Comparison of ENCODE assay signal across 1 cellular context in the genomic region with DNA sequence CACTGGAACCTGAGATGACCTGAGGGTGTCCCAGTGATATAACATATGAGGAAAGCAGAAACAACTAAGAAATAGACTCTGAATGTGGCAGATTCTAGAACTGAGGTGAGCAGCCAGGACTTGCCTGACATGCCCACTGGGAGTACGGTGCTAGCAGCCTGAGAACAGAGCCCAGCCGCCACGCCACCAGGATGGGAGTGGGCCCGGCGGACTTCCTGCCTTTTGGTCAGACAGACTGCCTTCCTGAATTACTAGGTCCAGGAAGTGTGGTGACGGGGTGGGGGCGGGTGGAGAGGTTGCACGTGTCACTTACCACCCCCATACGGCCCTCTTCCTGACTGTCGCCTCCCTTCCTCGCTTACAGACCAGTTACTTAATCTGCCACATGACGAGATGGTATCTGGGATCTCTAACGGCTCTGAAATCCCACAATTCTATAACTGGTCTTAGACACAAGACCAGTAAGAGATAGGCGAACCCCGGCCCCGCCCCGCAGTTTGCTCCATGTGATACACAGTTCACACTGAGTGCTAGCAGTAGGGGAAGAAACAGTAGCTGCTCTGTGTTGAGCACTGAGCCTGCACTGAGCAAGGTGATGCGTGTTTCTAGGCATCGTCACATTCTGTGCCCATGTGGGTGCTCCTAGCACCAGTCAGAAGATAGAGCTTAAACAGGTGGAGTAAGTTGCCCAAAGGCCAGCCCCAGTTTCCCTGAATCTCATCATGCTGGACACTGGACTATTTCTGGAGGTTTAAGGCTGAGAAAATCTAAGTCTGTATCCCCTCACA.
TF ChIP-seq lines count a peak whose summit lies in the region.

No MANE protein-coding gene starts in this region.

TF ChIP-seq in K562, 482 proteins besides CTCF, POLR2A, EP300 and RAD21 (continued from another document and continues in another):
- TF ChIP-seq, protein P1, sequence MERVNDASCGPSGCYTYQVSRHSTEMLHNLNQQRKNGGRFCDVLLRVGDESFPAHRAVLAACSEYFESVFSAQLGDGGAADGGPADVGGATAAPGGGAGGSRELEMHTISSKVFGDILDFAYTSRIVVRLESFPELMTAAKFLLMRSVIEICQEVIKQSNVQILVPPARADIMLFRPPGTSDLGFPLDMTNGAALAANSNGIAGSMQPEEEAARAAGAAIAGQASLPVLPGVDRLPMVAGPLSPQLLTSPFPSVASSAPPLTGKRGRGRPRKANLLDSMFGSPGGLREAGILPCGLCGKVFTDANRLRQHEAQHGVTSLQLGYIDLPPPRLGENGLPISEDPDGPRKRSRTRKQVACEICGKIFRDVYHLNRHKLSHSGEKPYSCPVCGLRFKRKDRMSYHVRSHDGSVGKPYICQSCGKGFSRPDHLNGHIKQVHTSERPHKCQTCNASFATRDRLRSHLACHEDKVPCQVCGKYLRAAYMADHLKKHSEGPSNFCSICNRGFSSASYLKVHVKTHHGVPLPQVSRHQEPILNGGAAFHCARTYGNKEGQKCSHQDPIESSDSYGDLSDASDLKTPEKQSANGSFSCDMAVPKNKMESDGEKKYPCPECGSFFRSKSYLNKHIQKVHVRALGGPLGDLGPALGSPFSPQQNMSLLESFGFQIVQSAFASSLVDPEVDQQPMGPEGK (CRISPR knock-in tag; IDR thresholded peaks at IDR 0.05; ENCODE audit: borderline replicate concordance) = no peak
- TF ChIP-seq TGIF2 (CRISPR knock-in tag; IDR thresholded peaks at IDR 0.05) = no peak
- peak; percentile 80 for TF ChIP-seq SMARCA4 (IDR thresholded peaks at IDR 0.05)
- no peak for TF ChIP-seq CHD4 (IDR thresholded peaks at IDR 0.05; ENCODE audit: insufficient read depth, insufficient replicate concordance, low read depth, low read length, poor library complexity, severe bottlenecking)
- TF ChIP-seq HNRNPUL1 (IDR thresholded peaks at IDR 0.05; ENCODE audit: low read length) = no peak
- TF ChIP-seq ESRRA (IDR thresholded peaks at IDR 0.05; ENCODE audit: borderline replicate concordance, low read depth) = peak; percentile 83
- TF ChIP-seq, protein P2, sequence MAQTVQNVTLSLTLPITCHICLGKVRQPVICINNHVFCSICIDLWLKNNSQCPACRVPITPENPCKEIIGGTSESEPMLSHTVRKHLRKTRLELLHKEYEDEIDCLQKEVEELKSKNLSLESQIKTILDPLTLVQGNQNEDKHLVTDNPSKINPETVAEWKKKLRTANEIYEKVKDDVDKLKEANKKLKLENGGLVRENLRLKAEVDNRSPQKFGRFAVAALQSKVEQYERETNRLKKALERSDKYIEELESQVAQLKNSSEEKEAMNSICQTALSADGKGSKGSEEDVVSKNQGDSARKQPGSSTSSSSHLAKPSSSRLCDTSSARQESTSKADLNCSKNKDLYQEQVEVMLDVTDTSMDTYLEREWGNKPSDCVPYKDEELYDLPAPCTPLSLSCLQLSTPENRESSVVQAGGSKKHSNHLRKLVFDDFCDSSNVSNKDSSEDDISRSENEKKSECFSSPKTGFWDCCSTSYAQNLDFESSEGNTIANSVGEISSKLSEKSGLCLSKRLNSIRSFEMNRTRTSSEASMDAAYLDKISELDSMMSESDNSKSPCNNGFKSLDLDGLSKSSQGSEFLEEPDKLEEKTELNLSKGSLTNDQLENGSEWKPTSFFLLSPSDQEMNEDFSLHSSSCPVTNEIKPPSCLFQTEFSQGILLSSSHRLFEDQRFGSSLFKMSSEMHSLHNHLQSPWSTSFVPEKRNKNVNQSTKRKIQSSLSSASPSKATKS (CRISPR knock-in tag; IDR thresholded peaks at IDR 0.05) = peak; percentile 75; the same call in 1 of the 2 replicates
- TF ChIP-seq CCNT2 (IDR thresholded peaks at IDR 0.05; ENCODE audit: borderline replicate concordance, extremely low read depth, insufficient read length, low read depth, low read length) = peak; percentile 89
- TF ChIP-seq DACH1 (IDR thresholded peaks at IDR 0.05; ENCODE audit: partially characterized antibody) = peak; percentile 70
- no peak for TF ChIP-seq NR2F6 (CRISPR knock-in tag; IDR thresholded peaks at IDR 0.05)
- no peak for TF ChIP-seq ZNF696 (CRISPR knock-in tag; conservative IDR thresholded peaks at IDR 0.05)
- TF ChIP-seq ZNF184 (CRISPR knock-in tag; IDR thresholded peaks at IDR 0.05) = no peak
- no peak; the same call in 1 of the 2 replicates for TF ChIP-seq PML (IDR thresholded peaks at IDR 0.05; ENCODE audit: low read length)
- TF ChIP-seq SUPT5H (IDR thresholded peaks at IDR 0.05) = peak; percentile 82
- no peak for TF ChIP-seq PURB (CRISPR knock-in tag; IDR thresholded peaks at IDR 0.05; ENCODE audit: low read depth)
- TF ChIP-seq CBX5 (IDR thresholded peaks at IDR 0.05; ENCODE audit: borderline replicate concordance, low read depth) = 0 out of 2 replicates have a peak, but pooled peaks have one; percentile 44
- no peak; the same call in 1 of the 2 replicates for TF ChIP-seq HIVEP1 (CRISPR knock-in tag; IDR thresholded peaks at IDR 0.05)
- TF ChIP-seq ZFP30 (CRISPR knock-in tag; IDR thresholded peaks at IDR 0.05; ENCODE audit: borderline replicate concordance) = no peak
- TF ChIP-seq CREBBP (IDR thresholded peaks at IDR 0.05; ENCODE audit: low read depth, low read length) = no peak
- TF ChIP-seq, protein P3, sequence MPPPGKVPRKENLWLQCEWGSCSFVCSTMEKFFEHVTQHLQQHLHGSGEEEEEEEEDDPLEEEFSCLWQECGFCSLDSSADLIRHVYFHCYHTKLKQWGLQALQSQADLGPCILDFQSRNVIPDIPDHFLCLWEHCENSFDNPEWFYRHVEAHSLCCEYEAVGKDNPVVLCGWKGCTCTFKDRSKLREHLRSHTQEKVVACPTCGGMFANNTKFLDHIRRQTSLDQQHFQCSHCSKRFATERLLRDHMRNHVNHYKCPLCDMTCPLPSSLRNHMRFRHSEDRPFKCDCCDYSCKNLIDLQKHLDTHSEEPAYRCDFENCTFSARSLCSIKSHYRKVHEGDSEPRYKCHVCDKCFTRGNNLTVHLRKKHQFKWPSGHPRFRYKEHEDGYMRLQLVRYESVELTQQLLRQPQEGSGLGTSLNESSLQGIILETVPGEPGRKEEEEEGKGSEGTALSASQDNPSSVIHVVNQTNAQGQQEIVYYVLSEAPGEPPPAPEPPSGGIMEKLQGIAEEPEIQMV (tag; conservative IDR thresholded peaks at IDR 0.05; ENCODE audit: low read depth) = no peak; the same call in 1 of the 2 replicates
- no peak for TF ChIP-seq ZBTB8A (IDR thresholded peaks at IDR 0.05; ENCODE audit: partially characterized antibody)
- peak; percentile 49 for TF ChIP-seq TAL1 (IDR thresholded peaks at IDR 0.05)
- TF ChIP-seq TAF15 (IDR thresholded peaks at IDR 0.05; ENCODE audit: low read depth, low read length) = no peak
- TF ChIP-seq, protein P4, sequence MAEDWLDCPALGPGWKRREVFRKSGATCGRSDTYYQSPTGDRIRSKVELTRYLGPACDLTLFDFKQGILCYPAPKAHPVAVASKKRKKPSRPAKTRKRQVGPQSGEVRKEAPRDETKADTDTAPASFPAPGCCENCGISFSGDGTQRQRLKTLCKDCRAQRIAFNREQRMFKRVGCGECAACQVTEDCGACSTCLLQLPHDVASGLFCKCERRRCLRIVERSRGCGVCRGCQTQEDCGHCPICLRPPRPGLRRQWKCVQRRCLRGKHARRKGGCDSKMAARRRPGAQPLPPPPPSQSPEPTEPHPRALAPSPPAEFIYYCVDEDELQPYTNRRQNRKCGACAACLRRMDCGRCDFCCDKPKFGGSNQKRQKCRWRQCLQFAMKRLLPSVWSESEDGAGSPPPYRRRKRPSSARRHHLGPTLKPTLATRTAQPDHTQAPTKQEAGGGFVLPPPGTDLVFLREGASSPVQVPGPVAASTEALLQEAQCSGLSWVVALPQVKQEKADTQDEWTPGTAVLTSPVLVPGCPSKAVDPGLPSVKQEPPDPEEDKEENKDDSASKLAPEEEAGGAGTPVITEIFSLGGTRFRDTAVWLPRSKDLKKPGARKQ (CRISPR knock-in tag; IDR thresholded peaks at IDR 0.05) = no peak
- peak; percentile 91 for TF ChIP-seq CEBPB (tag; IDR thresholded peaks at IDR 0.05)
- TF ChIP-seq FOXJ3 (CRISPR knock-in tag; IDR thresholded peaks at IDR 0.05) = no peak
- no peak; the same call in 1 of the 2 replicates for TF ChIP-seq CAMTA2 (CRISPR knock-in tag; conservative IDR thresholded peaks at IDR 0.05)
- peak; percentile 88 for TF ChIP-seq KDM5B (IDR thresholded peaks at IDR 0.05; ENCODE audit: insufficient replicate concordance, low read depth, low read length)
- TF ChIP-seq, protein P5, sequence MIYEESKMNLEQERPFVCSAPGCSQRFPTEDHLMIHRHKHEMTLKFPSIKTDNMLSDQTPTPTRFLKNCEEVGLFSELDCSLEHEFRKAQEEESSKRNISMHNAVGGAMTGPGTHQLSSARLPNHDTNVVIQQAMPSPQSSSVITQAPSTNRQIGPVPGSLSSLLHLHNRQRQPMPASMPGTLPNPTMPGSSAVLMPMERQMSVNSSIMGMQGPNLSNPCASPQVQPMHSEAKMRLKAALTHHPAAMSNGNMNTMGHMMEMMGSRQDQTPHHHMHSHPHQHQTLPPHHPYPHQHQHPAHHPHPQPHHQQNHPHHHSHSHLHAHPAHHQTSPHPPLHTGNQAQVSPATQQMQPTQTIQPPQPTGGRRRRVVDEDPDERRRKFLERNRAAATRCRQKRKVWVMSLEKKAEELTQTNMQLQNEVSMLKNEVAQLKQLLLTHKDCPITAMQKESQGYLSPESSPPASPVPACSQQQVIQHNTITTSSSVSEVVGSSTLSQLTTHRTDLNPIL (CRISPR knock-in tag; IDR thresholded peaks at IDR 0.05) = peak; percentile 36; the same call in 1 of the 2 replicates
- TF ChIP-seq FOXP1 (CRISPR knock-in tag; IDR thresholded peaks at IDR 0.05) = peak; percentile 82
- TF ChIP-seq NRF1 (conservative IDR thresholded peaks at IDR 0.05 in 1 of 2, IDR thresholded peaks at IDR 0.05 in 1 of 2) = peak; percentile 42 to 62
- TF ChIP-seq RBM14 (IDR thresholded peaks at IDR 0.05; ENCODE audit: borderline replicate concordance, insufficient read depth, low read depth, low read length) = no peak
- TF ChIP-seq CBFA2T2 (conservative IDR thresholded peaks at IDR 0.05) = peak; percentile 79
- no peak for TF ChIP-seq ZNF707 (CRISPR knock-in tag; conservative IDR thresholded peaks at IDR 0.05)
- no peak for TF ChIP-seq BDP1 (IDR thresholded peaks at IDR 0.05; ENCODE audit: insufficient read depth, insufficient read length)
- peak; percentile 92 for TF ChIP-seq FOXM1 (IDR thresholded peaks at IDR 0.05; ENCODE audit: low read depth)
- 0 out of 2 replicates have a peak, but pooled peaks have one; percentile 56 for TF ChIP-seq FOXM1 (CRISPR knock-in tag; IDR thresholded peaks at IDR 0.05; ENCODE audit: low read depth)
- TF ChIP-seq, protein P6, sequence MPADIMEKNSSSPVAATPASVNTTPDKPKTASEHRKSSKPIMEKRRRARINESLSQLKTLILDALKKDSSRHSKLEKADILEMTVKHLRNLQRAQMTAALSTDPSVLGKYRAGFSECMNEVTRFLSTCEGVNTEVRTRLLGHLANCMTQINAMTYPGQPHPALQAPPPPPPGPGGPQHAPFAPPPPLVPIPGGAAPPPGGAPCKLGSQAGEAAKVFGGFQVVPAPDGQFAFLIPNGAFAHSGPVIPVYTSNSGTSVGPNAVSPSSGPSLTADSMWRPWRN (IDR thresholded peaks at IDR 0.05; ENCODE audit: low read depth) = peak; percentile 98
- no peak for TF ChIP-seq NR3C1 (CRISPR knock-in tag; IDR thresholded peaks at IDR 0.05)
- no peak for TF ChIP-seq PPARD (CRISPR knock-in tag; IDR thresholded peaks at IDR 0.05)
- peak; percentile 64 for TF ChIP-seq ADNP (tag; IDR thresholded peaks at IDR 0.05)
- peak; percentile 88 for TF ChIP-seq POLR2H (tag; IDR thresholded peaks at IDR 0.05; ENCODE audit: low read depth)
- TF ChIP-seq ZNF57 (CRISPR knock-in tag; IDR thresholded peaks at IDR 0.05) = no peak
- TF ChIP-seq, protein P7, sequence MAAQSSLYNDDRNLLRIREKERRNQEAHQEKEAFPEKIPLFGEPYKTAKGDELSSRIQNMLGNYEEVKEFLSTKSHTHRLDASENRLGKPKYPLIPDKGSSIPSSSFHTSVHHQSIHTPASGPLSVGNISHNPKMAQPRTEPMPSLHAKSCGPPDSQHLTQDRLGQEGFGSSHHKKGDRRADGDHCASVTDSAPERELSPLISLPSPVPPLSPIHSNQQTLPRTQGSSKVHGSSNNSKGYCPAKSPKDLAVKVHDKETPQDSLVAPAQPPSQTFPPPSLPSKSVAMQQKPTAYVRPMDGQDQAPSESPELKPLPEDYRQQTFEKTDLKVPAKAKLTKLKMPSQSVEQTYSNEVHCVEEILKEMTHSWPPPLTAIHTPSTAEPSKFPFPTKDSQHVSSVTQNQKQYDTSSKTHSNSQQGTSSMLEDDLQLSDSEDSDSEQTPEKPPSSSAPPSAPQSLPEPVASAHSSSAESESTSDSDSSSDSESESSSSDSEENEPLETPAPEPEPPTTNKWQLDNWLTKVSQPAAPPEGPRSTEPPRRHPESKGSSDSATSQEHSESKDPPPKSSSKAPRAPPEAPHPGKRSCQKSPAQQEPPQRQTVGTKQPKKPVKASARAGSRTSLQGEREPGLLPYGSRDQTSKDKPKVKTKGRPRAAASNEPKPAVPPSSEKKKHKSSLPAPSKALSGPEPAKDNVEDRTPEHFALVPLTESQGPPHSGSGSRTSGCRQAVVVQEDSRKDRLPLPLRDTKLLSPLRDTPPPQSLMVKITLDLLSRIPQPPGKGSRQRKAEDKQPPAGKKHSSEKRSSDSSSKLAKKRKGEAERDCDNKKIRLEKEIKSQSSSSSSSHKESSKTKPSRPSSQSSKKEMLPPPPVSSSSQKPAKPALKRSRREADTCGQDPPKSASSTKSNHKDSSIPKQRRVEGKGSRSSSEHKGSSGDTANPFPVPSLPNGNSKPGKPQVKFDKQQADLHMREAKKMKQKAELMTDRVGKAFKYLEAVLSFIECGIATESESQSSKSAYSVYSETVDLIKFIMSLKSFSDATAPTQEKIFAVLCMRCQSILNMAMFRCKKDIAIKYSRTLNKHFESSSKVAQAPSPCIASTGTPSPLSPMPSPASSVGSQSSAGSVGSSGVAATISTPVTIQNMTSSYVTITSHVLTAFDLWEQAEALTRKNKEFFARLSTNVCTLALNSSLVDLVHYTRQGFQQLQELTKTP (IDR thresholded peaks at IDR 0.05; ENCODE audit: low read depth in 1 of 2, partially characterized antibody in 2 of 2) = peak in 1 of 2 experiments; percentile 90
- TF ChIP-seq, protein P8, sequence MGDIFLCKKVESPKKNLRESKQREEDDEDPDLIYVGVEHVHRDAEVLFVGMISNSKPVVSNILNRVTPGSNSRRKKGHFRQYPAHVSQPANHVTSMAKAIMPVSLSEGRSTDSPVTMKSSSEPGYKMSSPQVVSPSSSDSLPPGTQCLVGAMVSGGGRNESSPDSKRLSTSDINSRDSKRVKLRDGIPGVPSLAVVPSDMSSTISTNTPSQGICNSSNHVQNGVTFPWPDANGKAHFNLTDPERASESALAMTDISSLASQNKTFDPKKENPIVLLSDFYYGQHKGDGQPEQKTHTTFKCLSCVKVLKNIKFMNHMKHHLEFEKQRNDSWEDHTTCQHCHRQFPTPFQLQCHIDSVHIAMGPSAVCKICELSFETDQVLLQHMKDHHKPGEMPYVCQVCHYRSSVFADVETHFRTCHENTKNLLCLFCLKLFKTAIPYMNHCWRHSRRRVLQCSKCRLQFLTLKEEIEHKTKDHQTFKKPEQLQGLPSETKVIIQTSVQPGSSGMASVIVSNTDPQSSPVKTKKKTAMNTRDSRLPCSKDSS (IDR thresholded peaks at IDR 0.05; ENCODE audit: low read depth, partially characterized antibody) = no peak
- TF ChIP-seq, protein P9, sequence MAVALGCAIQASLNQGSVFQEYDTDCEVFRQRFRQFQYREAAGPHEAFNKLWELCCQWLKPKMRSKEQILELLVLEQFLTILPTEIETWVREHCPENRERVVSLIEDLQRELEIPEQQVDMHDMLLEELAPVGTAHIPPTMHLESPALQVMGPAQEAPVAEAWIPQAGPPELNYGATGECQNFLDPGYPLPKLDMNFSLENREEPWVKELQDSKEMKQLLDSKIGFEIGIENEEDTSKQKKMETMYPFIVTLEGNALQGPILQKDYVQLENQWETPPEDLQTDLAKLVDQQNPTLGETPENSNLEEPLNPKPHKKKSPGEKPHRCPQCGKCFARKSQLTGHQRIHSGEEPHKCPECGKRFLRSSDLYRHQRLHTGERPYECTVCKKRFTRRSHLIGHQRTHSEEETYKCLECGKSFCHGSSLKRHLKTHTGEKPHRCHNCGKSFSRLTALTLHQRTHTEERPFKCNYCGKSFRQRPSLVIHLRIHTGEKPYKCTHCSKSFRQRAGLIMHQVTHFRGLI (CRISPR knock-in tag; IDR thresholded peaks at IDR 0.05) = no peak
